ENCODE assay signal across 13 cellular contexts in the genomic region with DNA sequence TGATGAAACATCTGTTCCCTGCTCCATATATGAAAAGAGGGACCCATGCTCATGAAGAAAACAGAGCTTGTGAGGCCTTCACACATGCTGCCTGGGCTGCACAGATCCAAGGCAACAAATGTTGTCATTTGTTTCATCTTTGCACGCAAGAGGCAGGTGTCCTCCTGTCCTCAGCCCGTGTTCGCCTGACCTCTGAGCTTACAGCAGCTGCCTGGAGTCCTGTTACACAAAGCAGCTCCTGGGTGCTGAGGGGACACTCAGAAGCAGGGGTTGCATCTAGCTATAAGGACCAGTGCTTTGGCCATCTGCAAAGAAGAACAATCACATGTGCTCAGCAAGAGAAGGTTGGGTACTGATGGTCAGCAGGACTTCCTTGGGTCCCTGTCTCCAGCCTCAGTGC.
DNase-seq lines count a peak whose midpoint lies in the region; ATAC-seq and TF ChIP-seq lines count a peak whose summit lies in the region.
"Had no signal": no experiment of that assay in that cellular context is flagged by ENCODE, and none has a peak within 500 bp of the region (broad histone marks: within the 10 kb centered on the region; RNA-seq: fewer than 3 reads in every experiment).

No MANE protein-coding gene starts in this region.

- intact Hi-C loops in Caco-2 (cut with micrococcal nuclease; ENCODE audit: unreplicated experiment) (no loop called here), OCI-LY7 (cut with micrococcal nuclease; ENCODE audit: unreplicated experiment) (no loop called here)

- no peak overlapping the region for H3K27ac Mint-ChIP-seq in Caco-2 (ENCODE audit: unreplicated experiment)
- H3K27ac Mint-ChIP-seq: CD8-positive, alpha-beta memory T cell had no signal

- no TSS peak for BruUV-seq in Caco-2 (replicated peaks; lab: Mats Ljungman, UMichigan)
- BruUV-seq in OCI-LY7 (replicated peaks; lab: Mats Ljungman, UMichigan): no TSS peak

- no peaks in the 10 kb centered on the region for H3K27me3 ChIP-seq in Caco-2 (replicated peaks; ENCODE audit: control insufficient read depth, insufficient read depth, low read length)
- H3K27me3 ChIP-seq: adrenal gland, sigmoid colon had no signal

- no peak for ATAC-seq in activated CD4-positive, CD25-positive, alpha-beta regulatory T cell treated with anti-CD3 and anti-CD28 coated beads, Interleukin-2, amount 50 U/mL, for 24 hours
- ATAC-seq: mucosa of descending colon had no signal

- H3K79me2 ChIP-seq in OCI-LY7 (ENCODE audit: insufficient read depth, low read depth, low read length): no peaks in the 10 kb centered on the region

- H3K9me3 ChIP-seq in Caco-2 (no peaks in the 10 kb centered on the region), OCI-LY7 (ENCODE audit: low read length) (no peaks in the 10 kb centered on the region)
- H3K9me3 ChIP-seq: adrenal gland, mucosa of descending colon, sigmoid colon had no signal

- H3K9me2 ChIP-seq in OCI-LY7 (ENCODE audit: insufficient read depth, low read length): no peaks in the 10 kb centered on the region

- H3K4me3 Mint-ChIP-seq in Caco-2 (ENCODE audit: unreplicated experiment): no peak overlapping the region
- H3K4me3 Mint-ChIP-seq: CD8-positive, alpha-beta memory T cell had no signal

- no peak overlapping the region for H3K4me2 ChIP-seq in OCI-LY7 (ENCODE audit: low read length)

- H3K36me3 Mint-ChIP-seq in Caco-2 (ENCODE audit: insufficient read depth, unreplicated experiment): no peaks in the 10 kb centered on the region
- H3K36me3 Mint-ChIP-seq: CD8-positive, alpha-beta memory T cell had no signal

- H3K4me1 Mint-ChIP-seq in Caco-2 (ENCODE audit: low read depth, unreplicated experiment): no peaks in the 10 kb centered on the region
- H3K4me1 Mint-ChIP-seq: CD8-positive, alpha-beta memory T cell had no signal

- no peaks in the 10 kb centered on the region for H4K20me1 ChIP-seq in OCI-LY7 (ENCODE audit: insufficient read depth, low read length)

- H3K27me3 Mint-ChIP-seq in Caco-2 (ENCODE audit: insufficient read depth, unreplicated experiment): no peaks in the 10 kb centered on the region
- H3K27me3 Mint-ChIP-seq: CD8-positive, alpha-beta memory T cell had no signal

- DNase-seq in Caco-2 (peak; percentile 3 to 31), NCI-H1105 (lab: John Stamatoyannopoulos, UW) (peak; percentile 73), NCI-H345 treated with DMSO at 0.1 percent for 48 hours (lab: John Stamatoyannopoulos, UW; ENCODE audit: unreplicated experiment) (peak; percentile 2), OCI-LY7 (ENCODE audit: low spot score) (no peak), coronary artery (ENCODE audit: low spot score) (no peak), NOMO-1 (lab: John Stamatoyannopoulos, UW; ENCODE audit: unreplicated experiment in 2 of 2) (no peak)
- DNase-seq: adrenal gland; CD8-positive, alpha-beta memory T cell; mucosa of descending colon; sigmoid colon; stimulated activated CD4-positive, alpha-beta T cell treated with anti-CD3 and anti-CD28 coated beads, Interleukin-2, amount 100 ng/mL, for 24 hours had no signal

- no peak overlapping the region for H3K4me3 ChIP-seq in Caco-2 (ENCODE audit: low read depth, low read length)
- H3K4me3 ChIP-seq in OCI-LY7 (ENCODE audit: low read depth, low read length, poor library complexity, severe bottlenecking): no peak overlapping the region
- H3K4me3 ChIP-seq in coronary artery: no peak overlapping the region
- H3K4me3 ChIP-seq: adrenal gland, mucosa of descending colon, sigmoid colon had no signal

- TF ChIP-seq CTCF in Caco-2 (IDR thresholded peaks at IDR 0.05; ENCODE audit: insufficient read depth in 1 of 2, low read depth in 1 of 2, low read length in 1 of 2, severe bottlenecking in 1 of 2, unreplicated experiment in 1 of 2) (no peak), OCI-LY7 (conservative IDR thresholded peaks at IDR 0.05; ENCODE audit: low read length) (no peak), coronary artery (IDR thresholded peaks at IDR 0.05) (no peak)

- POLR2A ChIA-PET in Caco-2 (lab: Charles Lee) (no interaction called here), OCI-LY7 (lab: Charles Lee) (interaction anchor here (0.6 to 1.1 kb wide), 6 partner anchors 12 to 652 kb away, joined by 3 to 5 read pairs (median 3); no protein-coding TSS in a partner anchor)

- H3K9me3 Mint-ChIP-seq in Caco-2 (ENCODE audit: unreplicated experiment): peaks cover 16% of the 10 kb centered on the region

- H3K27ac ChIP-seq in angular gyrus (ENCODE audit: low read depth, low read length): peak overlapping the region; percentile 10
- H3K27ac ChIP-seq in OCI-LY7 (ENCODE audit: low read depth, low read length, poor library complexity, severe bottlenecking): no peak overlapping the region
- H3K27ac ChIP-seq in coronary artery: no peak overlapping the region
- H3K27ac ChIP-seq: adrenal gland, sigmoid colon had no signal

- H3K4me1 ChIP-seq in Caco-2 (no peaks in the 10 kb centered on the region), OCI-LY7 (ENCODE audit: insufficient read depth, low read length, poor library complexity, severe bottlenecking) (no peaks in the 10 kb centered on the region)
- H3K4me1 ChIP-seq: adrenal gland, sigmoid colon had no signal

- CTCF ChIA-PET in Caco-2 (lab: Charles Lee) (no interaction called here), OCI-LY7 (lab: Charles Lee; ENCODE audit: unreplicated experiment) (no interaction called here)

- no peaks in the 10 kb centered on the region for H3K36me3 ChIP-seq in Caco-2 (ENCODE audit: control insufficient read depth, insufficient read depth, low read length)
- no peaks in the 10 kb centered on the region for H3K36me3 ChIP-seq in OCI-LY7 (ENCODE audit: insufficient read depth, low read length)
- H3K36me3 ChIP-seq: adrenal gland, sigmoid colon had no signal

- no peak overlapping the region for H2AFZ ChIP-seq in OCI-LY7 (ENCODE audit: low read length)

Comparison
In these comparisons a context has a peak if more than half of its experiments do, and no peak if none do; other contexts are left out.
1. DNase-seq: peak in Caco-2 (2 of 2), NCI-H1105 (single experiment) and NCI-H345 treated with DMSO at 0.1 percent for 48 hours (single experiment); none in OCI-LY7 (single experiment), coronary artery (single experiment) and NOMO-1 (0 of 2).